8 cellular contexts compared by ENCODE assay signal in the genomic region with DNA sequence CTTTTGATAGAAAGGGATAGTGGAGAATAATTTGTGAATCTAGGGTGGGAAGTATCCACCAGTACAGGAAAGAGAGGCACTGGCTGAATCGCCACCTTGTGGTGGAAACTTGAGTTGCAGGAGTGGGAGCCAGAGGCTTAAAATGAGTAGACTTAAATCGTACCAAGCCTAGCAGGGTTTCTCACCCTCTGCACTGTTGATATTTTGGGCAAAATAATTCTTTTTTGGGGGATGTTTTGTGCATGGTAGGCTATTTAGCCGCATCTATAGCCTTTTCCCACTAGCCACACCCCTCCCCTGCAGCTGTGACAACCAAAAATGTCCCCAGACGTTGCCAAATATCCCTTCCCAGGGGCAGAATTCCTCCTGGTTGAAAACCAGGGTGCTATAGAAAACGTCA.
DNase-seq lines count a peak whose midpoint lies in the region; ATAC-seq and TF ChIP-seq lines count a peak whose summit lies in the region.

No MANE protein-coding gene starts in this region.

- peak; percentile 89 for TF ChIP-seq CTCF in activated CD8-positive, alpha-beta T cell treated with anti-CD3 and anti-CD28 coated beads for 36 hours (IDR thresholded peaks at IDR 0.05)

- intact Hi-C loops in activated CD8-positive, alpha-beta T cell treated with anti-CD3 and anti-CD28 coated beads for 36 hours (cut with micrococcal nuclease): no loop called here

- no peaks in the 10 kb centered on the region for H3K9me3 Mint-ChIP-seq in activated CD8-positive, alpha-beta T cell treated with anti-CD3 and anti-CD28 coated beads for 36 hours
- H3K9me3 Mint-ChIP-seq in effector memory CD8-positive, alpha-beta T cell: no peaks in the 10 kb centered on the region
- H3K9me3 Mint-ChIP-seq in memory B cell: peaks cover 2% of the 10 kb centered on the region

- POLR2A ChIA-PET in activated CD8-positive, alpha-beta T cell treated with anti-CD3 and anti-CD28 coated beads for 36 hours (lab: Charles Lee): interaction anchor here (1.3 kb wide), 1 partner anchor 11 kb away, joined by 4 read pairs; no protein-coding TSS in a partner anchor

- H3K4me3 Mint-ChIP-seq in activated CD8-positive, alpha-beta T cell treated with anti-CD3 and anti-CD28 coated beads for 36 hours: no peak overlapping the region
- H3K4me3 Mint-ChIP-seq in effector memory CD8-positive, alpha-beta T cell: no peak overlapping the region
- no peak overlapping the region for H3K4me3 Mint-ChIP-seq in memory B cell

- CTCF ChIA-PET in activated CD8-positive, alpha-beta T cell treated with anti-CD3 and anti-CD28 coated beads for 36 hours (lab: Charles Lee): interaction anchor here (0.6 to 7.6 kb wide), 24 partner anchors 8 to 432 kb away, joined by 3 to 153 read pairs (median 4); a partner anchor contains a TSS

- no peak overlapping the region for H3K27ac Mint-ChIP-seq in activated CD8-positive, alpha-beta T cell treated with anti-CD3 and anti-CD28 coated beads for 36 hours
- H3K27ac Mint-ChIP-seq in effector memory CD8-positive, alpha-beta T cell: no peak overlapping the region
- no peak overlapping the region for H3K27ac Mint-ChIP-seq in memory B cell

- H3K27me3 Mint-ChIP-seq in activated CD8-positive, alpha-beta T cell treated with anti-CD3 and anti-CD28 coated beads for 36 hours: peaks cover 10% of the 10 kb centered on the region
- peaks cover 44 to 65% of the 10 kb centered on the region in 2 donors for H3K27me3 Mint-ChIP-seq in effector memory CD8-positive, alpha-beta T cell
- H3K27me3 Mint-ChIP-seq in memory B cell: peaks cover 17% of the 10 kb centered on the region

- DNase-seq in DMS53 (lab: John Stamatoyannopoulos, UW): peak; percentile 72
- DNase-seq in NCI-H82 (lab: John Stamatoyannopoulos, UW): peak; percentile 86
- DNase-seq in activated CD8-positive, alpha-beta T cell treated with anti-CD3 and anti-CD28 coated beads for 36 hours: peak; percentile 89
- DNase-seq in effector memory CD8-positive, alpha-beta T cell: peak; percentile 81 to 84 (median 83)
- peak; percentile 80 to 83 for DNase-seq in memory B cell (ENCODE audit: low spot score in 2 of 2)
- peak; percentile 47 to 60 for DNase-seq in stimulated activated CD8-positive, alpha-beta memory T cell treated with anti-CD3 and anti-CD28 coated beads, Interleukin-15, amount 100 ng/mL, for 48 hours (ENCODE audit: low read depth in 2 of 2)

- ATAC-seq in HG02885 (IDR thresholded peaks at IDR 0.05; ENCODE audit: poor library complexity, unreplicated experiment) (peak; percentile 56), memory B cell (ENCODE audit: low read depth) (peak; percentile 72), GM21367 (IDR thresholded peaks at IDR 0.05; ENCODE audit: unreplicated experiment) (no peak)
- peak; percentile 86 for ATAC-seq in activated CD8-positive, alpha-beta T cell treated with anti-CD3 and anti-CD28 coated beads for 36 hours
- ATAC-seq in effector memory CD8-positive, alpha-beta T cell (replicated peaks): peak; percentile 69

- no peaks in the 10 kb centered on the region for H3K4me1 Mint-ChIP-seq in activated CD8-positive, alpha-beta T cell treated with anti-CD3 and anti-CD28 coated beads for 36 hours (ENCODE audit: low read depth)
- H3K4me1 Mint-ChIP-seq in effector memory CD8-positive, alpha-beta T cell (ENCODE audit: low read depth in 2 of 2): peaks cover 4 to 11% of the 10 kb centered on the region in 2 donors
- H3K4me1 Mint-ChIP-seq in memory B cell: no peaks in the 10 kb centered on the region

- no peaks in the 10 kb centered on the region for H3K36me3 Mint-ChIP-seq in activated CD8-positive, alpha-beta T cell treated with anti-CD3 and anti-CD28 coated beads for 36 hours (ENCODE audit: low read depth)
- no peaks in the 10 kb centered on the region for H3K36me3 Mint-ChIP-seq in effector memory CD8-positive, alpha-beta T cell (ENCODE audit: insufficient read depth)
- H3K36me3 Mint-ChIP-seq in memory B cell: peaks cover 2% of the 10 kb centered on the region
